ENCODE assay signal across 22 cellular contexts in genomic region chr3:109910772-109911171, GRCh38.
DNase-seq lines count a peak whose midpoint lies in the region; ATAC-seq, FAIRE-seq and TF ChIP-seq lines count a peak whose summit lies in the region.
"Had no signal": no experiment of that assay in that cellular context is flagged by ENCODE, and none has a peak within 500 bp of the region (broad histone marks: within the 10 kb centered on the region; RNA-seq: fewer than 3 reads in every experiment).

No MANE protein-coding gene starts in this region.

- no peaks in the 10 kb centered on the region for H3K36me3 ChIP-seq in Caco-2 (ENCODE audit: control insufficient read depth, insufficient read depth, low read length)
- no peaks in the 10 kb centered on the region for H3K36me3 ChIP-seq in bronchial epithelial cell (ENCODE audit: control insufficient read depth, insufficient read depth, low read length)
- H3K36me3 ChIP-seq in kidney (ENCODE audit: control insufficient read depth in 1 of 2, insufficient read depth in 2 of 2, low read length in 2 of 2): no peaks in the 10 kb centered on the region
- H3K36me3 ChIP-seq in gastroesophageal sphincter: no peaks in the 10 kb centered on the region
- H3K36me3 ChIP-seq: SJCRH30 had no signal

- H3K9me3 ChIP-seq in Caco-2 (peaks cover 3% of the 10 kb centered on the region; the same call in 1 of the 2 replicates), kidney (ENCODE audit: control insufficient read depth in 1 of 2, low read length in 2 of 2) (no peaks in the 10 kb centered on the region), gastroesophageal sphincter (no peaks in the 10 kb centered on the region)
- H3K9me3 ChIP-seq: SJCRH30 had no signal

- CTCF ChIA-PET in Caco-2 (lab: Charles Lee): no interaction called here

- H3K4me1 ChIP-seq in Caco-2 (peaks cover 9% of the 10 kb centered on the region; the same call in 1 of the 2 replicates), kidney (ENCODE audit: control insufficient read depth in 1 of 2, insufficient read depth in 1 of 2, low read depth in 1 of 2, low read length in 2 of 2) (no peaks in the 10 kb centered on the region), gastroesophageal sphincter (no peaks in the 10 kb centered on the region)
- H3K4me1 ChIP-seq: SJCRH30 had no signal

- no peak overlapping the region for H3K27ac ChIP-seq in kidney (ENCODE audit: low read depth in 2 of 2, low read length in 2 of 2)
- no peak overlapping the region for H3K27ac ChIP-seq in gastroesophageal sphincter
- H3K27ac ChIP-seq: HL-60, SJCRH30 had no signal

- DNase-seq in Caco-2 (no peak), NCI-H226 (peak; percentile 73), bronchial epithelial cell (ENCODE audit: low read depth) (peak; percentile 29), kidney (peak; percentile 40), NCI-H1092 treated with DMSO at 0.1 percent for 48 hours (lab: John Stamatoyannopoulos, UW) (no peak), NOMO-1 treated with DMSO at 0.1 percent for 48 hours (lab: John Stamatoyannopoulos, UW; ENCODE audit: unreplicated experiment) (no peak), NCI-H2081 treated with DMSO at 0.1 percent for 48 hours (lab: John Stamatoyannopoulos, UW) (no peak)
- DNase-seq: CD4-positive, CD25-positive, alpha-beta regulatory T cell; DND-41; H9; KG1; NCI-H1105; NCI-H146; NCI-H2029 treated with DMSO at 0.1 percent for 48 hours; NCI-H2171; NCI-H446; NK-92 treated with Interleukin-12 subunit alpha and Interleukin-12 subunit beta, amount 100 ng/mL, for 24 hours; SJCRH30 had no signal

- no TSS peak for BruUV-seq in Caco-2 (replicated peaks; lab: Mats Ljungman, UMichigan)

- no peak for ATAC-seq in gastroesophageal sphincter
- ATAC-seq: GM12878 had no signal

- no peak for FAIRE-seq in bronchial epithelial cell (lab: Jason Lieb, UNC)
- no peak for FAIRE-seq in kidney (lab: Jason Lieb, UNC)
- FAIRE-seq: GM12878, RCC 7860 had no signal

- no peaks in the 10 kb centered on the region for H3K36me3 Mint-ChIP-seq in Caco-2 (ENCODE audit: insufficient read depth, unreplicated experiment)
- H3K36me3 Mint-ChIP-seq: CD4-positive, CD25-positive, alpha-beta regulatory T cell had no signal

- intact Hi-C loops in Caco-2 (cut with micrococcal nuclease; ENCODE audit: unreplicated experiment) (no loop called here), kidney (cut with DNase I) (no loop called here)

- peak overlapping the region; percentile 29 for H3K27ac Mint-ChIP-seq in Caco-2 (ENCODE audit: unreplicated experiment)
- H3K27ac Mint-ChIP-seq: H9 had no signal

- no peak for TF ChIP-seq POLR2A in gastroesophageal sphincter (IDR thresholded peaks at IDR 0.05)

- H3K9ac ChIP-seq in kidney (ENCODE audit: low read length in 2 of 2): no peak overlapping the region

- POLR2A ChIA-PET in Caco-2 (lab: Charles Lee): no interaction called here

- H3K27me3 ChIP-seq in Caco-2 (replicated peaks; ENCODE audit: control insufficient read depth, insufficient read depth, low read length) (no peaks in the 10 kb centered on the region), bronchial epithelial cell (ENCODE audit: control insufficient read depth, insufficient read depth, low read length) (no peaks in the 10 kb centered on the region), gastroesophageal sphincter (no peaks in the 10 kb centered on the region)
- H3K27me3 ChIP-seq: SJCRH30 had no signal

- TF ChIP-seq EP300 in gastroesophageal sphincter (IDR thresholded peaks at IDR 0.05): no peak

- peaks cover 48% of the 10 kb centered on the region for H3K9me3 Mint-ChIP-seq in Caco-2 (ENCODE audit: unreplicated experiment)

- TF ChIP-seq CTCF in Caco-2 (IDR thresholded peaks at IDR 0.05; ENCODE audit: insufficient read depth in 1 of 2, low read depth in 1 of 2, low read length in 1 of 2, severe bottlenecking in 1 of 2, unreplicated experiment in 1 of 2): no peak
- TF ChIP-seq CTCF in bronchial epithelial cell (IDR thresholded peaks at IDR 0.05; ENCODE audit: insufficient read depth, low read length, severe bottlenecking): no peak
- no peak for TF ChIP-seq CTCF in kidney (IDR thresholded peaks at IDR 0.05; ENCODE audit: borderline replicate concordance, extremely low read depth, insufficient read depth)
- no peak for TF ChIP-seq CTCF in gastroesophageal sphincter (IDR thresholded peaks at IDR 0.05)

- H3K4me3 ChIP-seq in Caco-2 (ENCODE audit: low read depth, low read length): no peak overlapping the region
- no peak overlapping the region for H3K4me3 ChIP-seq in bronchial epithelial cell (ENCODE audit: low read depth, low read length)
- H3K4me3 ChIP-seq in kidney (ENCODE audit: low read length in 2 of 2): no peak overlapping the region
- H3K4me3 ChIP-seq in gastroesophageal sphincter: no peak overlapping the region
- H3K4me3 ChIP-seq: GM12878, SJCRH30 had no signal

- H3K4me1 Mint-ChIP-seq in Caco-2 (ENCODE audit: low read depth, unreplicated experiment): peaks cover 19% of the 10 kb centered on the region

- H3K4me3 Mint-ChIP-seq in Caco-2 (ENCODE audit: unreplicated experiment): peak overlapping the region; percentile 31
- H3K4me3 Mint-ChIP-seq: CD4-positive, CD25-positive, alpha-beta regulatory T cell; H9 had no signal

- H3K27me3 Mint-ChIP-seq in Caco-2 (ENCODE audit: insufficient read depth, unreplicated experiment): no peaks in the 10 kb centered on the region
- H3K27me3 Mint-ChIP-seq: CD4-positive, CD25-positive, alpha-beta regulatory T cell had no signal

- WGBS in gastroesophageal sphincter (ENCODE audit: low coverage in 1 of 2), 2 donors: 72% methylated on average over 3 of the region's 6 CpGs; no CpG with 5 or more reads in 1 of the 2 donors

Comparison
In these comparisons a context has a peak if more than half of its experiments do, and no peak if none do; other contexts are left out.
1. DNase-seq: peak in NCI-H226 (single experiment), bronchial epithelial cell (single experiment) and kidney (single experiment); none in Caco-2 (0 of 2), NCI-H1092 treated with DMSO at 0.1 percent for 48 hours (single experiment), NOMO-1 treated with DMSO at 0.1 percent for 48 hours (single experiment) and NCI-H2081 treated with DMSO at 0.1 percent for 48 hours (single experiment).